Comparison of ENCODE assay signal across 7 cellular contexts in genomic region chr17:8225813-8226535, GRCh38. TPM values are rescaled to one million over a fixed set of nuclear protein-coding genes. Genes with fewer than 3 reads are reported as not detected.
DNase-seq lines count a peak whose midpoint lies in the region; ATAC-seq and TF ChIP-seq lines count a peak whose summit lies in the region.

No MANE protein-coding gene starts in this region.

- intact Hi-C loops in head of caudate nucleus (cut with DNase I) = loop anchor here (10.0 kb wide), 1 partner anchor 69 kb away; the partner anchor contains the start of gene SLC25A35

- no peak for TF ChIP-seq POLR2A in Peyer's patch (IDR thresholded peaks at IDR 0.05)

- H3K4me3 ChIP-seq in Peyer's patch = peak overlapping the region in 2 of 4 donors; percentile 22 to 37

- no peaks in the 10 kb centered on the region for H3K9me3 ChIP-seq in Peyer's patch

- H3K27ac ChIP-seq in Peyer's patch = peak overlapping the region; percentile 37 to 68 (median 54)

- no peak for TF ChIP-seq CTCF in Peyer's patch (IDR thresholded peaks at IDR 0.05)

- no peak for ATAC-seq in HG03139 (IDR thresholded peaks at IDR 0.05; ENCODE audit: unreplicated experiment)

- H3K27me3 ChIP-seq in Peyer's patch = no peaks in the 10 kb centered on the region

- H3K36me3 ChIP-seq in Peyer's patch = peaks cover 0 to 38% (median 0%) of the 10 kb centered on the region in 3 donors

- peaks cover 3 to 15% (median 4%) of the 10 kb centered on the region in 4 donors for H3K4me1 ChIP-seq in Peyer's patch

- DNase-seq in HCEC 1CT (peak; percentile 75), Peyer's patch (peak in 2 of 3 donors; percentile 51 to 72), head of caudate nucleus (peak; percentile 13 to 92 (median 74)), renal cortical epithelial cell (ENCODE audit: low read depth) (peak; percentile 42), epidermal melanocyte (ENCODE audit: insufficient read length, low spot score) (no peak)
- peak; percentile 73 for DNase-seq in activated naive CD4-positive, alpha-beta T cell treated with Interleukin-2 at 50 U/mL for 16 hours

RNA-seq across cellular contexts. Expression of gene AURKB, which starts 15.6 kb away (rescaled TPM):
- total RNA-seq in Peyer's patch (100 to 1,000 TPM in 1 of 4 donors, 10 to 100 TPM in 3; 10.5 to 111 (median 19.1) TPM), renal cortical epithelial cell (1.0 and 27.8 TPM in 2 replicates)

RNA-seq across cellular contexts. Expression of gene CTC1, which starts 21.9 kb away (rescaled TPM):
- total RNA-seq in Peyer's patch (10 to 100 TPM; 35.0 to 99.9 (median 84.9) TPM), renal cortical epithelial cell (3.5 and 12.7 TPM in 2 replicates)

RNA-seq across cellular contexts. Expression of gene PFAS, which starts 23.1 kb away (rescaled TPM):
- total RNA-seq in Peyer's patch (10 to 100 TPM in 3 of 4 donors, 1 to 10 TPM in 1; 7.4 to 63.5 (median 14.0) TPM), renal cortical epithelial cell (19.3 and 23.7 TPM in 2 replicates)

RNA-seq across cellular contexts. Expression of gene BORCS6, which starts 36.0 kb away (rescaled TPM):
- total RNA-seq in Peyer's patch = 10 to 100 TPM; 12.6 to 22.6 (median 17.9) TPM
- total RNA-seq in renal cortical epithelial cell = 11.5 and 12.9 TPM in 2 replicates

RNA-seq across cellular contexts. Expression of gene TMEM107, which starts 49.8 kb away (rescaled TPM):
- 10 to 100 TPM in 3 of 4 donors, 1 to 10 TPM in 1; 6.5 to 27.2 (median 16.4) TPM for total RNA-seq in Peyer's patch
- 22.7 and 24.0 TPM in 2 replicates for total RNA-seq in renal cortical epithelial cell
